ENCODE assay signal across 20 cellular contexts in genomic region chr16:46746821-46747776, GRCh38. TPM values are rescaled to one million over a fixed set of nuclear protein-coding genes. Genes with fewer than 3 reads are reported as not detected.
DNase-seq lines count a peak whose midpoint lies in the region; ATAC-seq and TF ChIP-seq lines count a peak whose summit lies in the region.
"Had no signal": no experiment of that assay in that cellular context is flagged by ENCODE, and none has a peak within 500 bp of the region (broad histone marks: within the 10 kb centered on the region; RNA-seq: fewer than 3 reads in every experiment).

No MANE protein-coding gene starts in this region.

- TF ChIP-seq POLR2A in suprapubic skin (IDR thresholded peaks at IDR 0.05): no peak

- peak overlapping the region; percentile 52 for H4K8ac ChIP-seq in mesenchymal stem cell (ENCODE audit: low read length)

- H2AK5ac ChIP-seq in mesenchymal stem cell (ENCODE audit: low read length, severe bottlenecking): peak overlapping the region; percentile 57

- H3K23ac ChIP-seq in mesenchymal stem cell (ENCODE audit: low read length in 2 of 2): peak overlapping the region in 1 of 2 experiments; percentile 35

- TF ChIP-seq CTCF in suprapubic skin (IDR thresholded peaks at IDR 0.05) (no peak), lower lobe of right lung (IDR thresholded peaks at IDR 0.05) (no peak), A673 (conservative IDR thresholded peaks at IDR 0.05; ENCODE audit: low read depth, low read length) (no peak)

- peak overlapping the region in 1 of 2 experiments; percentile 37 for H3K4ac ChIP-seq in mesenchymal stem cell (ENCODE audit: low read depth in 1 of 2, low read length in 2 of 2)

- H3K27me3 ChIP-seq in mesenchymal stem cell (ENCODE audit: control insufficient read depth in 1 of 2, insufficient read depth in 1 of 2, low read length in 2 of 2) (peaks cover 0 to 18% of the 10 kb centered on the region in 2 experiments), suprapubic skin (peaks cover 8% of the 10 kb centered on the region), lower lobe of right lung (ENCODE audit: low read depth) (no peaks in the 10 kb centered on the region), A673 (replicated peaks; ENCODE audit: insufficient read depth, low read depth, low read length, poor library complexity) (no peaks in the 10 kb centered on the region)
- H3K27me3 ChIP-seq: colonic mucosa, neural progenitor cell, thyroid gland had no signal

- no peaks in the 10 kb centered on the region for H3K79me1 ChIP-seq in mesenchymal stem cell (replicated peaks; ENCODE audit: low read length, poor library complexity, severe bottlenecking)

- CTCF ChIA-PET in A673 (lab: Charles Lee): no interaction called here

- TF ChIP-seq EP300 in suprapubic skin (IDR thresholded peaks at IDR 0.05): no peak

- peaks cover 27% of the 10 kb centered on the region for H3K4me1 ChIP-seq in mesenchymal stem cell (ENCODE audit: control insufficient read depth, insufficient read depth, low read depth, low read length)
- peaks cover 6% of the 10 kb centered on the region for H3K4me1 ChIP-seq in suprapubic skin
- peaks cover 7% of the 10 kb centered on the region for H3K4me1 ChIP-seq in lower lobe of right lung
- no peaks in the 10 kb centered on the region for H3K4me1 ChIP-seq in A673 (ENCODE audit: insufficient read depth, low read length, poor library complexity, severe bottlenecking)
- H3K4me1 ChIP-seq: colonic mucosa, thyroid gland had no signal

- H4K91ac ChIP-seq in mesenchymal stem cell (ENCODE audit: low read length): peak overlapping the region; percentile 58

- H3K18ac ChIP-seq in mesenchymal stem cell (ENCODE audit: low read depth in 1 of 2, low read length in 2 of 2): peak overlapping the region; percentile 37 to 38

- ATAC-seq in lower lobe of right lung: no peak
- ATAC-seq: gastroesophageal sphincter had no signal

- H3K4me3 ChIP-seq in mesenchymal stem cell (ENCODE audit: insufficient read depth in 1 of 2, low read depth in 1 of 2, low read length in 2 of 2): no peak overlapping the region
- H3K4me3 ChIP-seq in suprapubic skin: no peak overlapping the region
- H3K4me3 ChIP-seq in lower lobe of right lung: no peak overlapping the region
- no peak overlapping the region for H3K4me3 ChIP-seq in A673 (ENCODE audit: low read depth, low read length, poor library complexity, severe bottlenecking)
- H3K4me3 ChIP-seq: colonic mucosa, gastroesophageal sphincter, neural progenitor cell, thyroid gland had no signal

- no TSS peak for BruUV-seq in A673 (replicated peaks; lab: Mats Ljungman, UMichigan)

- H2AFZ ChIP-seq in mesenchymal stem cell (ENCODE audit: low read depth, low read length): peak overlapping the region; percentile 31
- H2AFZ ChIP-seq: neural progenitor cell had no signal

- H2BK15ac ChIP-seq in mesenchymal stem cell (ENCODE audit: low read depth, poor library complexity, severe bottlenecking): peak overlapping the region; percentile 36

- peak overlapping the region in 1 of 2 experiments; percentile 62 for H3K14ac ChIP-seq in mesenchymal stem cell (ENCODE audit: low read length in 2 of 2)

- POLR2A ChIA-PET in A673 (lab: Charles Lee; ENCODE audit: low non-redundant PET): no interaction called here

- intact Hi-C loops in lower lobe of right lung (cut with DNase I) (no loop called here), A673 (cut with micrococcal nuclease; ENCODE audit: unreplicated experiment) (no loop called here)

- H3K4me2 ChIP-seq in mesenchymal stem cell (ENCODE audit: low read length, poor library complexity, severe bottlenecking): no peak overlapping the region
- H3K4me2 ChIP-seq: neural progenitor cell had no signal

- WGBS in mesenchymal stem cell: 75% methylated on average over 10 of the region's 15 CpGs
- 76% methylated on average over 9 of the region's 15 CpGs for WGBS in suprapubic skin

- H3K9ac ChIP-seq in mesenchymal stem cell (ENCODE audit: low read length): no peak overlapping the region
- H3K9ac ChIP-seq: neural progenitor cell had no signal

- H3K36me3 ChIP-seq in mesenchymal stem cell (ENCODE audit: control insufficient read depth in 1 of 2, insufficient read depth in 2 of 2, low read depth in 1 of 2, low read length in 2 of 2): no peaks in the 10 kb centered on the region
- H3K36me3 ChIP-seq in suprapubic skin: no peaks in the 10 kb centered on the region
- H3K36me3 ChIP-seq in lower lobe of right lung: no peaks in the 10 kb centered on the region
- H3K36me3 ChIP-seq in A673 (ENCODE audit: insufficient read depth, low read length, poor library complexity, severe bottlenecking): no peaks in the 10 kb centered on the region
- H3K36me3 ChIP-seq: colonic mucosa, gastroesophageal sphincter, neural progenitor cell, thyroid gland had no signal

- H2BK120ac ChIP-seq in mesenchymal stem cell (ENCODE audit: low read depth, low read length): no peak overlapping the region

- H3K9me3 ChIP-seq in mesenchymal stem cell (ENCODE audit: control insufficient read depth, low read length): no peaks in the 10 kb centered on the region
- no peaks in the 10 kb centered on the region for H3K9me3 ChIP-seq in suprapubic skin
- H3K9me3 ChIP-seq in lower lobe of right lung: no peaks in the 10 kb centered on the region
- H3K9me3 ChIP-seq in A673 (ENCODE audit: low read depth, low read length, poor library complexity, severe bottlenecking): no peaks in the 10 kb centered on the region
- H3K9me3 ChIP-seq: colonic mucosa, gastroesophageal sphincter, thyroid gland had no signal

- H3K27ac ChIP-seq in mesenchymal stem cell (ENCODE audit: low read length, poor library complexity, severe bottlenecking): no peak overlapping the region
- no peak overlapping the region for H3K27ac ChIP-seq in suprapubic skin
- H3K27ac ChIP-seq in lower lobe of right lung: no peak overlapping the region
- H3K27ac ChIP-seq in A673 (ENCODE audit: low read depth, low read length, poor library complexity, severe bottlenecking): no peak overlapping the region
- H3K27ac ChIP-seq: 22Rv1, colonic mucosa, gastroesophageal sphincter, neural progenitor cell, thyroid gland had no signal

- peak overlapping the region in 1 of 2 experiments; percentile 83 for H2BK12ac ChIP-seq in mesenchymal stem cell (ENCODE audit: low read length in 2 of 2)

- peak; percentile 14 for DNase-seq in NCI-H748 (lab: John Stamatoyannopoulos, UW; ENCODE audit: unreplicated experiment)
- no peak for DNase-seq in NCI-H748 treated with DMSO at 0.1 percent for 48 hours (lab: John Stamatoyannopoulos, UW)
- peak; percentile 82 for DNase-seq in cerebellar cortex (ENCODE audit: low spot score)
- peak; percentile 48 for DNase-seq in mesenchymal stem cell
- peak; percentile 29 to 56 for DNase-seq in suprapubic skin (ENCODE audit: low spot score in 2 of 2)
- no peak for DNase-seq in lower lobe of right lung
- no peak for DNase-seq in RPMI8226
- DNase-seq in A673 (ENCODE audit: low spot score): no peak
- DNase-seq: activated CD4-positive, alpha-beta T cell treated with anti-CD3 and anti-CD28 coated beads, Interleukin-2, amount 10 ng/mL, durations not matched to agents 24 days and 14 days; activated naive CD4-positive, alpha-beta T cell treated with Interleukin-2 at 50 U/mL for 16 hours; CD4-positive, CD25-positive, alpha-beta regulatory T cell; colonic mucosa; DMS53; NCI-H1694; NCI-H446; OCI-M1; thyroid gland had no signal

- H2BK5ac ChIP-seq in mesenchymal stem cell (ENCODE audit: low read depth, low read length, poor library complexity, severe bottlenecking): no peak overlapping the region

RNA-seq across cellular contexts. Expression of gene MYLK3, which starts 1.0 kb away (rescaled TPM):
- polyA plus RNA-seq in mesenchymal stem cell (2013, experiment 1 of 2): 0.08 TPM
- 0.08 TPM for polyA plus RNA-seq in mesenchymal stem cell (2013, experiment 2 of 2)
- total RNA-seq in suprapubic skin (under 1 TPM in 2 of 4 donors, not detected in 2; 0.13 to 0.32 TPM), lower lobe of right lung (2.0 TPM), A673 (2021) (0.77 and 1.0 TPM in 2 replicates)
- total RNA-seq: CD4-positive, CD25-positive, alpha-beta regulatory T cell had no signal
- polyA plus RNA-seq: CD4-positive, CD25-positive, alpha-beta regulatory T cell had no signal

RNA-seq across cellular contexts. Expression of gene ORC6, which starts 57.6 kb away (rescaled TPM):
- 7.2 TPM for polyA plus RNA-seq in mesenchymal stem cell (2013, experiment 1 of 2)
- polyA plus RNA-seq in mesenchymal stem cell (2013, experiment 2 of 2): 8.0 TPM
- 1 to 10 TPM; 1.8 to 3.2 (median 2.1) TPM for total RNA-seq in suprapubic skin
- total RNA-seq in lower lobe of right lung: 1.3 TPM
- 86.2 and 95.1 TPM in 2 replicates for total RNA-seq in A673 (2021)

RNA-seq across cellular contexts. Expression of gene VPS35, which starts 58.1 kb away (rescaled TPM):
- polyA plus RNA-seq in mesenchymal stem cell (2013, experiment 1 of 2): 70.9 TPM
- polyA plus RNA-seq in mesenchymal stem cell (2013, experiment 2 of 2): 73.2 TPM
- total RNA-seq in suprapubic skin (10 to 100 TPM; 49.1 to 74.8 (median 60.7) TPM), lower lobe of right lung (98.9 TPM), A673 (2021) (94.6 and 99.0 TPM in 2 replicates)

Comparison
In these comparisons a context has a peak if more than half of its experiments do, and no peak if none do; other contexts are left out.
1. DNase-seq: peak in NCI-H748 (single experiment), cerebellar cortex (single experiment), mesenchymal stem cell (single experiment) and suprapubic skin (2 of 2); none in NCI-H748 treated with DMSO at 0.1 percent for 48 hours (single experiment), lower lobe of right lung (single experiment), RPMI8226 (single experiment) and A673 (single experiment).
2. RNA of gene ORC6, which starts 57.6 kb away (total RNA-seq): 86.2 to 95.1 TPM in A673; 1.8 to 3.2 TPM in suprapubic skin and 1.3 TPM in lower lobe of right lung (single experiment); every median in the first group is over 10 times any median in the second.